ENCODE assay signal across 30 cellular contexts in genomic region chr13:36359301-36359950, GRCh38.
"Had no signal": no experiment of that assay in that cellular context is flagged by ENCODE, and none has a peak within 500 bp of the region (broad histone marks: within the 10 kb centered on the region; RNA-seq: fewer than 3 reads in every experiment).

No MANE protein-coding gene starts in this region.

- ATAC-seq: gastrocnemius medialis; heart right ventricle; left colon; left ventricle myocardium superior; mucosa of descending colon; natural killer cell treated with Interleukin-12 subunit alpha and Interleukin-12 subunit beta and Interleukin-15 and Interleukin-18, amount 100 ng/mL, for 72 hours; pancreas; sciatic nerve; stimulated activated memory B cell treated with anti-CD40 and anti-IgM and Interleukin-4, amounts not matched to agents 10 μg/mL and 1 μg/mL and 100 μg/mL, for 72 hours; stimulated activated naive CD8-positive, alpha-beta T cell treated with anti-CD3 and anti-CD28 coated beads, Interleukin-15, Interleukin-2, amounts not matched to agents 100 U/mL and 50 U/mL, for 24 hours had no signal

- H3K9me3 ChIP-seq: gastrocnemius medialis, heart right ventricle, mucosa of descending colon, neutrophil, pancreas, spleen, thoracic aorta, tibial nerve, upper lobe of left lung had no signal

- H3K27me3 ChIP-seq: gastrocnemius medialis, heart right ventricle, neutrophil, pancreas, spleen, tibial nerve, upper lobe of left lung had no signal

- H3K36me3 ChIP-seq: gastrocnemius medialis, heart right ventricle, neutrophil, pancreas, spleen, thoracic aorta, tibial nerve, upper lobe of left lung had no signal

- H3K27me3 Mint-ChIP-seq: stimulated activated memory B cell treated with anti-CD40 and anti-IgM and Interleukin-4, amounts not matched to agents 10 μg/mL and 1 μg/mL and 100 μg/mL, for 72 hours had no signal

- H3K9me3 Mint-ChIP-seq: memory B cell; naive B cell; natural killer cell treated with Interleukin-12 subunit alpha and Interleukin-12 subunit beta and Interleukin-15 and Interleukin-18, amount 100 ng/mL, for 72 hours; neural crest cell; stimulated activated memory B cell treated with anti-CD40 and anti-IgM and Interleukin-4, amounts not matched to agents 10 μg/mL and 1 μg/mL and 100 μg/mL, for 72 hours had no signal

- H3K4me3 ChIP-seq: coronary artery, gastrocnemius medialis, heart right ventricle, lung, mucosa of descending colon, pancreas, spleen, thoracic aorta, tibial nerve, upper lobe of left lung had no signal

- DNase-seq: dermis blood vessel endothelial cell; effector memory CD4-positive, alpha-beta T cell; gastrocnemius medialis; heart right ventricle; hippocampal formation; kidney glomerular epithelial cell; left colon; left ventricle myocardium superior; mucosa of descending colon; naive B cell; pancreas; spleen; stimulated activated CD4-positive, alpha-beta T cell treated with anti-CD3 and anti-CD28 coated beads, Interleukin-4, amount 100 ng/mL, for 4 hours; stimulated activated naive CD8-positive, alpha-beta T cell treated with anti-CD3 and anti-CD28 coated beads, Interleukin-15, Interleukin-2, amounts not matched to agents 100 U/mL and 50 U/mL, for 24 hours; substantia nigra; upper lobe of left lung had no signal

- H3K4me3 Mint-ChIP-seq: memory B cell; mesothelial cell of epicardium; naive B cell; natural killer cell treated with Interleukin-12 subunit alpha and Interleukin-12 subunit beta and Interleukin-15 and Interleukin-18, amount 100 ng/mL, for 72 hours; neural crest cell; stimulated activated memory B cell treated with anti-CD40 and anti-IgM and Interleukin-4, amounts not matched to agents 10 μg/mL and 1 μg/mL and 100 μg/mL, for 72 hours had no signal

- H3K4me1 Mint-ChIP-seq: memory B cell; naive B cell; neural crest cell; stimulated activated memory B cell treated with anti-CD40 and anti-IgM and Interleukin-4, amounts not matched to agents 10 μg/mL and 1 μg/mL and 100 μg/mL, for 72 hours had no signal

- FAIRE-seq: endothelial cell of umbilical vein, islet of Langerhans, pancreas, urothelium cell line had no signal

- H3K27ac ChIP-seq: coronary artery, gastrocnemius medialis, heart right ventricle, neutrophil, pancreas, spleen, upper lobe of left lung had no signal

- H3K4me1 ChIP-seq: pancreas, spleen, upper lobe of left lung had no signal

- H3K27ac Mint-ChIP-seq: memory B cell; mesothelial cell of epicardium; naive B cell; natural killer cell treated with Interleukin-12 subunit alpha and Interleukin-12 subunit beta and Interleukin-15 and Interleukin-18, amount 100 ng/mL, for 72 hours; stimulated activated memory B cell treated with anti-CD40 and anti-IgM and Interleukin-4, amounts not matched to agents 10 μg/mL and 1 μg/mL and 100 μg/mL, for 72 hours had no signal

- H3K36me3 Mint-ChIP-seq: memory B cell; naive B cell; natural killer cell treated with Interleukin-12 subunit alpha and Interleukin-12 subunit beta and Interleukin-15 and Interleukin-18, amount 100 ng/mL, for 72 hours; stimulated activated memory B cell treated with anti-CD40 and anti-IgM and Interleukin-4, amounts not matched to agents 10 μg/mL and 1 μg/mL and 100 μg/mL, for 72 hours had no signal
